Comparison of ENCODE assay signal across 8 cellular contexts in the genomic region with DNA sequence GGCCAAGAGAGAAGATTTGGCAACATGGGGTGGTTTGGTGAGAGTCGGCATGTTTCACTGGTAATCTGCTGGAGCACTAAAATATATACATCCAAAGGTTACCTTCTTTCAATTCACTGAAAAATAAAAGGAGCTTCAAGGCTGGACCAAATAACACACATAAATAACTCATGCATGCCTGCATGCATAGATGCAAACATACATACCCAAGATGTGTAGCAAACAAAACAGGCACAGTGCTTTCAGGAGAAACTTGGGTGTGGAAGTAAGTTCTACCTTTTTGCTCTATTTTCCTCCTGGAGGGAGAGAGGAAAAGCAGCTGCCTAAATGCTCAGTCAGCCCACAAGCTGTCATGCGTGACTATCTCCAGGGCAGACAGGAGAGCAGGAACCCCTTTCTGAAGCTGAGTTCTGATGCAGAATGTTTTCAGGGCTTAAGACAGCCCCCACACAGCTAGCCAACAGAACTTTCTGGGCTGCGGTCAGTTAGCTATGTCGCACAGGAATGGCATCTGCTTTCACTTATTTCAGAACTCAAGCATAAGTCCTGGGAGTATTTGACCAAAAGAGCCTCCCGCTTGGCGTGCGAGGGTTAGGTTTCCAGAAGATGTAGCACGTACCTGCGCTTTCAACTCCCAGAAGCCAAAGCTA.
DNase-seq lines count a peak whose midpoint lies in the region; ATAC-seq, FAIRE-seq and TF ChIP-seq lines count a peak whose summit lies in the region.

No MANE protein-coding gene starts in this region.

- H3K27me3 Mint-ChIP-seq in memory B cell, result no peaks in the 10 kb centered on the region

- peaks cover 75% of the 10 kb centered on the region for H3K4me1 ChIP-seq in OCI-LY3 (ENCODE audit: low read length)

- no peak for TF ChIP-seq CTCF in AG09309 (IDR thresholded peaks at IDR 0.05; ENCODE audit: control insufficient read depth, insufficient read depth, low read depth, low read length, missing control alignments)
- no peak for TF ChIP-seq CTCF in OCI-LY3 (IDR thresholded peaks at IDR 0.05; ENCODE audit: low read depth, low read length)
- no peak for TF ChIP-seq CTCF in bronchial epithelial cell (IDR thresholded peaks at IDR 0.05; ENCODE audit: insufficient read depth, low read length, severe bottlenecking)

- H3K27me3 ChIP-seq in OCI-LY3 (ENCODE audit: low read depth, low read length), result no peaks in the 10 kb centered on the region
- no peaks in the 10 kb centered on the region for H3K27me3 ChIP-seq in bronchial epithelial cell (ENCODE audit: control insufficient read depth, insufficient read depth, low read length)

- peaks cover 4% of the 10 kb centered on the region for H3K36me3 Mint-ChIP-seq in memory B cell

- H2AFZ ChIP-seq in OCI-LY3 (ENCODE audit: low read depth, low read length), result no peak overlapping the region

- peak; percentile 100 for DNase-seq in AG09309 (ENCODE audit: low read depth)
- DNase-seq in bronchial epithelial cell (ENCODE audit: low read depth), result peak; percentile 73
- DNase-seq in memory B cell (ENCODE audit: low spot score in 2 of 2), result no peak
- peak; percentile 79 for DNase-seq in urothelium cell line (ENCODE audit: low spot score)
- DNase-seq in HuH-7.5 (ENCODE audit: low spot score), result no peak

- no peak overlapping the region for H3K4me3 ChIP-seq in AG09309 (ENCODE audit: control insufficient read depth, low read depth, low read length)
- peak overlapping the region; percentile 66 for H3K4me3 ChIP-seq in OCI-LY3 (ENCODE audit: low read length)
- H3K4me3 ChIP-seq in bronchial epithelial cell (ENCODE audit: low read depth, low read length), result no peak overlapping the region

- peak overlapping the region; percentile 78 for H3K9ac ChIP-seq in OCI-LY3 (ENCODE audit: low read length)

- FAIRE-seq in bronchial epithelial cell (lab: Jason Lieb, UNC), result no peak
- FAIRE-seq in urothelium cell line (lab: Jason Lieb, UNC), result no peak

- H3K79me2 ChIP-seq in OCI-LY3 (ENCODE audit: low read length), result no peaks in the 10 kb centered on the region

- peak overlapping the region; percentile 98 for H3K27ac Mint-ChIP-seq in memory B cell

- H3K4me3 Mint-ChIP-seq in memory B cell, result peak overlapping the region; percentile 77

- H3K27ac ChIP-seq in OCI-LY3 (ENCODE audit: low read length), result peak overlapping the region; percentile 92

- H3K36me3 ChIP-seq in OCI-LY3 (replicated peaks; ENCODE audit: low read depth, low read length) (no peaks in the 10 kb centered on the region), bronchial epithelial cell (ENCODE audit: control insufficient read depth, insufficient read depth, low read length) (no peaks in the 10 kb centered on the region)

- H3K9me3 Mint-ChIP-seq in memory B cell, result peaks cover 5% of the 10 kb centered on the region

- H3K4me2 ChIP-seq in OCI-LY3 (ENCODE audit: low read length), result peak overlapping the region; percentile 89

- H3K4me1 Mint-ChIP-seq in memory B cell, result peaks cover 43% of the 10 kb centered on the region

- H3K9me3 ChIP-seq in OCI-LY3 (ENCODE audit: insufficient read depth, low read length), result no peaks in the 10 kb centered on the region

- no peaks in the 10 kb centered on the region for H4K20me1 ChIP-seq in OCI-LY3 (ENCODE audit: insufficient read depth, low read length)

- ATAC-seq in GM18508 (IDR thresholded peaks at IDR 0.05; ENCODE audit: insufficient read depth, unreplicated experiment), result peak; percentile 21
- peak; percentile 44 for ATAC-seq in HG02973 (IDR thresholded peaks at IDR 0.05; ENCODE audit: unreplicated experiment)
- peak; percentile 31 for ATAC-seq in memory B cell (ENCODE audit: low read depth)

Comparison
In these comparisons a context has a peak if more than half of its experiments do, and no peak if none do; other contexts are left out.
1. DNase-seq: peak in AG09309 (single experiment), bronchial epithelial cell (single experiment) and urothelium cell line (single experiment); none in memory B cell (0 of 2) and HuH-7.5 (single experiment).
2. Peak in every context shown above with its lines, with median percentiles within 50 percentile points of each other: ATAC-seq.